8 cellular contexts compared by ENCODE assay signal in the genomic region with DNA sequence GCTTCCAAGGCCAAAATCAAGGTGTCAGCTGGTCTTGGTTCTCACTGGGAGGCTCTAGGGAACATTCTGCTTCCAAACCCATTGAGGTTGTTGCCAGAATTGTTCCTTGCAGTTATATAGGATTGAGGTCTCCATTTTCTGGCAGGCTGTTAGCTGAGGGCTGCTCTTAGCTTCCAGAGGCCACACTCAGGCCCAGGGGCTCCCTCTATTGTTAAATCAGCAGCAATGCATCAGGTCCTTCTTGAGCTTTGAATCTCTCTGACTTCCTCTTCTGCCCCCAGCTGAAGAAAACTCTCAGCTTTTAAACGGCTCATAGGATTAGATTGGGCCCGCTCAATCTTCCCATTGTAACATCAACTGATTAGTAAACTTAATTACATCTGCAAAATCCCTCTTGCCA. TPM values are rescaled to one million over a fixed set of nuclear protein-coding genes. Genes with fewer than 3 reads are reported as not detected.
A peak's percentile ranks its signal among the peaks of the same experiment; 100 is the strongest.
DNase-seq lines count a peak whose midpoint lies in the region; ATAC-seq, FAIRE-seq and TF ChIP-seq lines count a peak whose summit lies in the region.

No MANE protein-coding gene starts in this region.

- peak; percentile 52 to 65 for TF ChIP-seq RAD21 in A549 (conservative IDR thresholded peaks at IDR 0.05 in 1 of 2, IDR thresholded peaks at IDR 0.05 in 1 of 2)

- TF ChIP-seq CTCF in A549 (IDR thresholded peaks at IDR 0.05), result peak; percentile 53

- CTCF ChIA-PET in A549 (lab: Yijun Ruan, JAX), result interaction anchor here (0.5 to 10.7 kb wide), 28 partner anchors 10 to 441 kb away, joined by 3 to 177 read pairs (median 4); no protein-coding TSS in a partner anchor

- H3K27ac ChIP-seq in A549, result no peak overlapping the region

- no peaks in the 10 kb centered on the region for H3K4me1 ChIP-seq in A549

- 8% methylated on average over 2 of the region's 2 CpGs for WGBS in A549 (ENCODE audit: missing lambda C conversion rate)

- no peak for FAIRE-seq in A549 (lab: Jason Lieb, UNC)

- H3K9me3 ChIP-seq in A549, result no peaks in the 10 kb centered on the region

- no peak overlapping the region for H3K4me2 ChIP-seq in A549

- no peak overlapping the region for H3K4me3 ChIP-seq in A549

- POLR2A ChIA-PET in A549 (lab: Yijun Ruan, JAX), result interaction anchor here (0.7 kb wide), 1 partner anchor 34 kb away, joined by 8 read pairs; no protein-coding TSS in a partner anchor

- no peak for TF ChIP-seq POLR2A in A549 (IDR thresholded peaks at IDR 0.05; ENCODE audit: low read length)

- DNase-seq in A549 (ENCODE audit: low read depth in 1 of 2, low spot score in 1 of 2) (peak; percentile 54 to 77), GDM1 (lab: John Stamatoyannopoulos, UW) (peak; percentile 34), NCI-H526 treated with DMSO at 0.1 percent for 48 hours (lab: John Stamatoyannopoulos, UW) (peak; percentile 71), activated T-cell treated with anti-CD3 and anti-CD28 coated beads for 1 hour (ENCODE audit: low read depth) (peak; percentile 10), globus pallidus (ENCODE audit: low spot score) (peak; percentile 27), activated gamma-delta T cell treated with Interleukin-2 at 50 U/mL for 16 hours (no peak)
- DNase-seq in stimulated activated CD4-positive, alpha-beta T cell treated with anti-CD3 and anti-CD28 coated beads, Interleukin-4, amount 100 ng/mL, for 1 hour, result peak; percentile 15

- ATAC-seq in A549 (peak; percentile 84 to 91; a peak in 5 of 6 replicates), HG02973 (IDR thresholded peaks at IDR 0.05; ENCODE audit: unreplicated experiment) (peak; percentile 66)

- TF ChIP-seq EP300 in A549 (IDR thresholded peaks at IDR 0.05), result no peak

TF ChIP-seq in A549, 52 proteins besides CTCF, POLR2A, EP300 and RAD21:
- peak; percentile 46 for TF ChIP-seq SMC3 (IDR thresholded peaks at IDR 0.05)
- TF ChIP-seq RARB (CRISPR knock-in tag; IDR thresholded peaks at IDR 0.05), result no peak
- TF ChIP-seq KDM5A (IDR thresholded peaks at IDR 0.05), result no peak
- TF ChIP-seq, protein P1, sequence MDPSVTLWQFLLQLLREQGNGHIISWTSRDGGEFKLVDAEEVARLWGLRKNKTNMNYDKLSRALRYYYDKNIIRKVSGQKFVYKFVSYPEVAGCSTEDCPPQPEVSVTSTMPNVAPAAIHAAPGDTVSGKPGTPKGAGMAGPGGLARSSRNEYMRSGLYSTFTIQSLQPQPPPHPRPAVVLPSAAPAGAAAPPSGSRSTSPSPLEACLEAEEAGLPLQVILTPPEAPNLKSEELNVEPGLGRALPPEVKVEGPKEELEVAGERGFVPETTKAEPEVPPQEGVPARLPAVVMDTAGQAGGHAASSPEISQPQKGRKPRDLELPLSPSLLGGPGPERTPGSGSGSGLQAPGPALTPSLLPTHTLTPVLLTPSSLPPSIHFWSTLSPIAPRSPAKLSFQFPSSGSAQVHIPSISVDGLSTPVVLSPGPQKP (IDR thresholded peaks at IDR 0.05; ENCODE audit: low read depth, low read length), result no peak
- TF ChIP-seq HEYL (CRISPR knock-in tag; IDR thresholded peaks at IDR 0.05), result no peak

RNA-seq across cellular contexts. Expression of a gene that starts 39.3 kb away (rescaled TPM):
- polyA plus RNA-seq in A549 (2011; rRNA removed) (not detected in 2 replicates), A549 (2017; fragmentation: RNase III; extraction: RNeasy Plus Mini Kit Qiagen cat#74134 plus additional on column Dnase treatment) (not detected in 3 replicates)
- polyA plus RNA-seq in A549 (2012; cell fraction: cytosol; rRNA removed), result not detected in 2 replicates
- not detected in 2 replicates for polyA plus RNA-seq in A549 (2012; cell fraction: nucleus; rRNA removed)
- polyA minus RNA-seq in A549 (2011; rRNA and poly(A)+ RNA removed), result not detected in 2 replicates

RNA-seq across cellular contexts. Expression of a gene that starts 41.0 kb away (rescaled TPM):
- polyA plus RNA-seq in A549 (2011; rRNA removed) (1,869 and 3,170 TPM in 2 replicates), A549 (2017; fragmentation: RNase III; extraction: RNeasy Plus Mini Kit Qiagen cat#74134 plus additional on column Dnase treatment) (1,648 to 2,282 TPM (median 2,091 TPM) in 3 replicates)
- 2,142 and 2,722 TPM in 2 replicates for polyA plus RNA-seq in A549 (2012; cell fraction: cytosol; rRNA removed)
- 1,338 and 1,457 TPM in 2 replicates for polyA plus RNA-seq in A549 (2012; cell fraction: nucleus; rRNA removed)
- polyA minus RNA-seq in A549 (2011; rRNA and poly(A)+ RNA removed), result 1,549 and 2,541 TPM in 2 replicates
